9 cellular contexts compared by ENCODE assay signal in genomic region chr2:38554973-38555595, GRCh38. TPM values are rescaled to one million over a fixed set of nuclear protein-coding genes. Genes with fewer than 3 reads are reported as not detected.
DNase-seq lines count a peak whose midpoint lies in the region; ATAC-seq and TF ChIP-seq lines count a peak whose summit lies in the region.
"Had no signal": no experiment of that assay in that cellular context is flagged by ENCODE, and none has a peak within 500 bp of the region (broad histone marks: within the 10 kb centered on the region; RNA-seq: fewer than 3 reads in every experiment).

No MANE protein-coding gene starts in this region.

- H3K36me3 ChIP-seq in lower lobe of right lung (peaks cover 2% of the 10 kb centered on the region), suprapubic skin (peaks cover 2% of the 10 kb centered on the region)

- H3K27me3 ChIP-seq in lower lobe of right lung (ENCODE audit: low read depth) (no peaks in the 10 kb centered on the region), suprapubic skin (no peaks in the 10 kb centered on the region)
- H3K27me3 ChIP-seq: right atrium auricular region had no signal

- ATAC-seq in lower lobe of right lung (peak in 1 of 2 donors; percentile 40), HG03571 (IDR thresholded peaks at IDR 0.05; ENCODE audit: unreplicated experiment) (no peak), HG03460 (IDR thresholded peaks at IDR 0.05; ENCODE audit: unreplicated experiment) (no peak)

- WGBS in suprapubic skin = 93% methylated on average over 8 of the region's 8 CpGs

- DNase-seq in COLO829 (ENCODE audit: low spot score) (peak; percentile 15), HFF-Myc (ENCODE audit: extremely low read depth, low read depth) (no peak), astrocyte of the cerebellum (ENCODE audit: low read depth) (no peak), lower lobe of right lung (no peak), islet precursor cell (no peak), suprapubic skin (ENCODE audit: low spot score in 2 of 2) (no peak)

- intact Hi-C loops in lower lobe of right lung (cut with DNase I) = no loop called here

- no peak for TF ChIP-seq POLR2A in suprapubic skin (IDR thresholded peaks at IDR 0.05)

- H3K4me3 ChIP-seq in HFF-Myc (replicated peaks; ENCODE audit: low read depth, low read length) (no peak overlapping the region), astrocyte of the cerebellum (ENCODE audit: low read depth, low read length) (no peak overlapping the region), lower lobe of right lung (no peak overlapping the region), suprapubic skin (no peak overlapping the region)
- H3K4me3 ChIP-seq: right atrium auricular region had no signal

- in situ Hi-C loops in astrocyte of the cerebellum (cut with HindIII; ENCODE audit: low sequenced_read_pairs) = no loop called here

- TF ChIP-seq EP300 in suprapubic skin (IDR thresholded peaks at IDR 0.05) = no peak

- H3K27ac ChIP-seq in lower lobe of right lung (no peak overlapping the region), suprapubic skin (no peak overlapping the region)
- H3K27ac ChIP-seq: right atrium auricular region had no signal

- no peaks in the 10 kb centered on the region for H3K9me3 ChIP-seq in lower lobe of right lung
- H3K9me3 ChIP-seq in suprapubic skin = no peaks in the 10 kb centered on the region
- H3K9me3 ChIP-seq: right atrium auricular region had no signal

- no peaks in the 10 kb centered on the region for H3K4me1 ChIP-seq in lower lobe of right lung
- H3K4me1 ChIP-seq in suprapubic skin = no peaks in the 10 kb centered on the region
- H3K4me1 ChIP-seq: right atrium auricular region had no signal

- TF ChIP-seq CTCF in HFF-Myc (IDR thresholded peaks at IDR 0.05; ENCODE audit: low read depth, low read length, missing control alignments) = peak; percentile 43
- TF ChIP-seq CTCF in astrocyte of the cerebellum (IDR thresholded peaks at IDR 0.05; ENCODE audit: low read depth, low read length, missing control alignments) = peak; percentile 49
- TF ChIP-seq CTCF in lower lobe of right lung (IDR thresholded peaks at IDR 0.05) = peak; percentile 20
- TF ChIP-seq CTCF in suprapubic skin (IDR thresholded peaks at IDR 0.05) = no peak

RNA-seq across cellular contexts. Expression of gene HNRNPLL, which starts 47.6 kb away (rescaled TPM):
- total RNA-seq in lower lobe of right lung (38.8 TPM), suprapubic skin (10 to 100 TPM; 13.1 to 54.6 (median 23.4) TPM)

Comparison
In these comparisons a context has a peak if more than half of its experiments do, and no peak if none do; other contexts are left out.
1. CTCF ChIP-seq: peak in HFF-Myc (single experiment), astrocyte of the cerebellum (single experiment) and lower lobe of right lung (single experiment); none in suprapubic skin (0 of 2).